In the genomic region with DNA sequence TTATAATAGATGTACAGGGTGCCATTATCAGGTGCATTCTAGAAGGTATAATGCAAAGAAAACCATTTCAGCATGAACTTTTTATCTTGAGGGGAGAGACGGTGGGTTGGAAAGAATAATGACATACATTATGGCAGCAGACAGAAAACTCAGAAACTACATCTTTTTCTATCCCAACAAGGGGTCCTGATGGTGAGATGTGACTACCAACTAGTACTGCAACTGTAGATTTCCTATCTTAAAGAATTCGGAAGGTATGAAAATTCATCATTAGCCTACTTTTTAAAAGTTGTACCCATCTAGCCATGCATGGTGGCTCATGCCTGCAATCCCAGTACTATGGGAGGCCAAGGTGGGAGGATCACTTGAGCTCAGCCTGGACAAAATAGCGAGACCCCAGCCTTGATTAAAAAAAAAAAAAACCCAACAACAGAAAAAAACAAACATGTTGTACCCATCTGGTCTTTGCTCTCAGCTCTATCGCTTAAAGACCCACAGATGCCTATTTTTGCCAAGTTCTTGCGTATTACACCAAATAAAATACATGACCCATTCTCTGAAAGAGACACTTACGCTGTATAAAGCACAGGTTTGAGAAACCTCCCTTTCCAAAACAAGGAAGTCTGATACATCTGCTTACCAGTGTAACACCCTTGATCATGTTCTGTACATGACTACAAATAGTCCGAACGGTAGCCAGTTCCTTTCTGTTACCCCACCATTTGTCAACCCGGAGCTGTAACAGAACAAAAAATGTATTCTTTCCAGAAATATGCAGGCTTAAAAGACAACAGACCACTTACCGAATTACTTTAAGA, we compare ENCODE assay signal across 8 cellular contexts. TPM values are rescaled to one million over a fixed set of nuclear protein-coding genes. Genes with fewer than 3 reads are reported as not detected.
DNase-seq lines count a peak whose midpoint lies in the region; ATAC-seq and TF ChIP-seq lines count a peak whose summit lies in the region.

No MANE protein-coding gene starts in this region.

- peak overlapping the region in 7 of 12 donors; percentile 91 to 98 (median 96) for H3K27ac ChIP-seq in heart left ventricle
- H3K27ac ChIP-seq in uterus = peak overlapping the region; percentile 90 to 94

- DNase-seq in heart left ventricle = no peak
- no peak for DNase-seq in Right ventricle myocardium inferior (ENCODE audit: missing footprints)
- no peak for DNase-seq in astrocyte of the cerebellum (ENCODE audit: low read depth)
- DNase-seq in memory B cell (ENCODE audit: low spot score in 2 of 2) = no peak
- no peak for DNase-seq in uterus
- DNase-seq in mucosa of gallbladder (ENCODE audit: low spot score) = no peak

- TF ChIP-seq CTCF in heart left ventricle (IDR thresholded peaks at IDR 0.05) = no peak
- no peak for TF ChIP-seq CTCF in astrocyte of the cerebellum (IDR thresholded peaks at IDR 0.05; ENCODE audit: low read depth, low read length, missing control alignments)
- TF ChIP-seq CTCF in uterus (IDR thresholded peaks at IDR 0.05) = no peak

- intact Hi-C loops in heart left ventricle (cut with DNase I) (loop anchor here in 4 of 10 donors (5.0 to 10.0 kb wide), 4 partner anchors 68 to 180 kb away; a partner anchor contains a TSS), Right ventricle myocardium inferior (cut with DNase I) (loop anchor here (5.0 kb wide), 2 partner anchors 70 to 600 kb away; a partner anchor contains a TSS), uterus (cut with DNase I; ENCODE audit: low total_unique reads) (loop anchor here (5.0 kb wide), 1 partner anchor 520 kb away; a partner anchor contains a TSS)

- WGBS in heart left ventricle, 4 donors = 71 to 79% (median 75%) methylated on average over 10 of the region's 10 CpGs

- peak overlapping the region; percentile 96 for H3K4me3 Mint-ChIP-seq in memory B cell

- H3K27ac Mint-ChIP-seq in memory B cell = peak overlapping the region; percentile 99

- peaks cover 5 to 72% (median 68%) of the 10 kb centered on the region in 9 donors for H3K36me3 ChIP-seq in heart left ventricle
- no peaks in the 10 kb centered on the region for H3K36me3 ChIP-seq in uterus

- H3K4me1 ChIP-seq in heart left ventricle = peaks cover 10 to 37% (median 27%) of the 10 kb centered on the region in 12 donors
- peaks cover 3 to 18% of the 10 kb centered on the region in 2 donors for H3K4me1 ChIP-seq in uterus

- peaks cover 12% of the 10 kb centered on the region for H3K4me1 Mint-ChIP-seq in memory B cell

- in situ Hi-C loops in astrocyte of the cerebellum (cut with HindIII; ENCODE audit: low sequenced_read_pairs) = no loop called here

- H3K27me3 Mint-ChIP-seq in memory B cell = no peaks in the 10 kb centered on the region

- no peaks in the 10 kb centered on the region for H3K9me3 ChIP-seq in heart left ventricle
- no peaks in the 10 kb centered on the region for H3K9me3 ChIP-seq in uterus

- H3K27me3 ChIP-seq in heart left ventricle (no peaks in the 10 kb centered on the region), uterus (no peaks in the 10 kb centered on the region)

- no peaks in the 10 kb centered on the region for H3K9me3 Mint-ChIP-seq in memory B cell

- H3K4me3 ChIP-seq in heart left ventricle = peak overlapping the region in 11 of 12 donors; percentile 67 to 93 (median 86)
- peak overlapping the region; percentile 81 for H3K4me3 ChIP-seq in astrocyte of the cerebellum (ENCODE audit: low read depth, low read length)
- peak overlapping the region in 1 of 2 donors; percentile 68 for H3K4me3 ChIP-seq in uterus

- ATAC-seq in heart left ventricle (no peak), Right ventricle myocardium inferior (no peak), memory B cell (ENCODE audit: low read depth) (no peak), GM18519 (IDR thresholded peaks at IDR 0.05; ENCODE audit: low FRiP score, unreplicated experiment) (no peak), HG03196 (IDR thresholded peaks at IDR 0.05; ENCODE audit: unreplicated experiment) (no peak)

- TF ChIP-seq POLR2A in heart left ventricle (IDR thresholded peaks at IDR 0.05) = no peak
- no peak for TF ChIP-seq POLR2A in uterus (IDR thresholded peaks at IDR 0.05)

- peaks cover 28% of the 10 kb centered on the region for H3K36me3 Mint-ChIP-seq in memory B cell

RNA-seq across cellular contexts. Expression of a gene that starts 1.6 kb away (rescaled TPM):
- total RNA-seq in heart left ventricle (1,000 to 10,000 TPM in 2 of 9 donors, 100 to 1,000 TPM in 7; 576 to 1,701 (median 925) TPM), Right ventricle myocardium inferior (828 TPM), uterus (over 10,000 TPM in 1 of 4 donors, 1,000 to 10,000 TPM in 3; 3,607 to 16,295 (median 4,795) TPM), mucosa of gallbladder (1,194 TPM)
- polyA plus RNA-seq in heart left ventricle = 1,000 to 10,000 TPM; 1,241 to 2,059 TPM

RNA-seq across cellular contexts. Expression of a gene that starts 1.7 kb away (rescaled TPM):
- total RNA-seq in heart left ventricle (10 to 100 TPM; 15.9 to 34.4 (median 20.2) TPM), Right ventricle myocardium inferior (29.5 TPM), uterus (10 to 100 TPM in 3 of 4 donors, 1 to 10 TPM in 1; 1.8 to 16.5 (median 11.3) TPM), mucosa of gallbladder (14.7 TPM)
- 10 to 100 TPM; 15.8 to 21.3 TPM for polyA plus RNA-seq in heart left ventricle

RNA-seq across cellular contexts. Expression of a gene that starts 50.4 kb away (rescaled TPM):
- 1 to 10 TPM in 1 of 9 donors, under 1 TPM in 3, not detected in 5; 0.08 to 2.9 (median 0.25) TPM for total RNA-seq in heart left ventricle
- under 1 TPM; 0.08 to 0.18 TPM for polyA plus RNA-seq in heart left ventricle
- 0.30 TPM for total RNA-seq in Right ventricle myocardium inferior
- under 1 TPM in 1 of 4 donors, not detected in 3; 0.21 TPM for total RNA-seq in uterus
- not detected for total RNA-seq in mucosa of gallbladder
